ENCODE assay signal across 16 cellular contexts in the genomic region with DNA sequence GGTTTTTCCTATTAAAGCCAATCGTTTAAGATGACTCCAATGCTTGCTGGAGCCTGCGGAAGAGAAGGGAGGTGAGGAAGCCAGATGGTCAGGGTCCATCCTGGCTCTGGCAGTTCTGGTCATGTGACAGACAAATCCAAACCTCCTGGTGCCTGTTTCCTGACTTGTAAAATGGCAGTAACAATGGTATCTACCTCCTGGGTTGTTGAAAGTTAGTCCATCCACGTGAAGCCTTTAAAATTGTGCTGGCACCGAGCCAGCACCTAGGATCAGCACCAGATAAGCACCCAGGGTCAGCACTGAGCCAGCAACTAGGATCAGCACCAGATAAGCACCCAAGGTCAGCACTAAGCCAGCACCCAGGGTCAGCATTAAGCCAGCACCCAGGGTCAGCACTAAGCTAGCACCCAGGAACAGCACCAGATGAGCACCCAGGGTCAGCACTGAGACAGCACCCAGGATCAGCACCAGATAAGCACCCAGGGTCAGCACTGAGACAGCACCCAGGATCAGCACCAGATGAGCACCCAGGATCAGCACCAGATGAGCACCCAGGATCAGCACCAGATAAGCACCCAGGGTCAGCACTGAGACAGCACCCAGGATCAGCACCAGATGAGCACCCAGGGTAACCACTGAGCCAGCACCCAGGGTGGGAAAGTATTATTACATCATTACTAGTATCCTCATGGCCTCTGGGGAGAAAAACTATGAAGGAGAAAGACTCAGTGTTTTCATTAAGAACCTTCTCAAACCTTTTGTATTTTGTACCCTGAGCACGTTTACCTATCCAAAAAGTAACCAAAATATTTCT.
DNase-seq lines count a peak whose midpoint lies in the region; ATAC-seq and TF ChIP-seq lines count a peak whose summit lies in the region.
"Had no signal": no experiment of that assay in that cellular context is flagged by ENCODE, and none has a peak within 500 bp of the region (broad histone marks: within the 10 kb centered on the region; RNA-seq: fewer than 3 reads in every experiment).

No MANE protein-coding gene starts in this region.

- no peak overlapping the region for H3K9ac ChIP-seq in BLaER1

- no peak for TF ChIP-seq POLR2A in erythroblast (IDR thresholded peaks at IDR 0.05; ENCODE audit: low read length)

- H4K20me1 ChIP-seq in BLaER1: peaks cover 100% of the 10 kb centered on the region

- ATAC-seq in HG02588 (IDR thresholded peaks at IDR 0.05; ENCODE audit: unreplicated experiment): no peak
- ATAC-seq: left colon had no signal

- H3K27me3 ChIP-seq in BLaER1: no peaks in the 10 kb centered on the region
- H3K27me3 ChIP-seq: Peyer's patch had no signal

- H3K9me3 ChIP-seq in BLaER1: no peaks in the 10 kb centered on the region
- H3K9me3 ChIP-seq in HEK293 (ENCODE audit: control insufficient read depth, insufficient read depth, low read depth, low read length): no peaks in the 10 kb centered on the region
- H3K9me3 ChIP-seq: Peyer's patch had no signal

- POLR2A ChIA-PET in HEK293 (lab: Yijun Ruan, JAX): no interaction called here

- TF ChIP-seq CTCF in HEK293 (tag by site-specific recombination; IDR thresholded peaks at IDR 0.05): no peak

- H3K4me1 ChIP-seq in BLaER1: peaks cover 89% of the 10 kb centered on the region
- peaks cover 5% of the 10 kb centered on the region for H3K4me1 ChIP-seq in HEK293 (ENCODE audit: control insufficient read depth, insufficient read depth, low read length)

- peak overlapping the region; percentile 32 for H3K4me2 ChIP-seq in BLaER1

- H3K36me3 ChIP-seq in BLaER1 (peaks cover 32% of the 10 kb centered on the region), HEK293 (ENCODE audit: control insufficient read depth in 2 of 2, insufficient read depth in 1 of 2, low read length in 2 of 2) (no peaks in the 10 kb centered on the region; a peak in 1 of 3 replicates)
- H3K36me3 ChIP-seq: Peyer's patch had no signal

- H3K27ac ChIP-seq in BLaER1 (no peak overlapping the region), HEK293 (ENCODE audit: extremely low read depth, low read depth, low read length) (no peak overlapping the region)
- H3K27ac ChIP-seq: Peyer's patch had no signal

- DNase-seq in amniotic epithelial cell (ENCODE audit: low read depth): peak; percentile 16
- peak; percentile 38 to 60 for DNase-seq in erythroblast (lab: John Stamatoyannopoulos, UW)
- no peak for DNase-seq in NCI-H1436 treated with DMSO at 0.1 percent for 48 hours (lab: John Stamatoyannopoulos, UW)
- no peak for DNase-seq in NCI-H2081 treated with DMSO at 0.1 percent for 48 hours (lab: John Stamatoyannopoulos, UW)
- no peak for DNase-seq in NK-92 (lab: John Stamatoyannopoulos, UW; ENCODE audit: unreplicated experiment)
- DNase-seq: activated CD4-positive, alpha-beta T cell treated with anti-CD3 and anti-CD28 coated beads, Interleukin-2, amount 50 U/mL, for 48 hours; activated naive CD8-positive, alpha-beta T cell treated with anti-CD3 and anti-CD28 coated beads for 36 hours; activated T-cell treated with anti-CD3 and anti-CD28 coated beads, Interleukin-2, amount 50 U/mL, for 24 hours; CD8-positive, alpha-beta memory T cell; left colon; MM.1S; NCI-H2029 had no signal

- CTCF ChIA-PET in HEK293 (lab: Yijun Ruan, JAX): no interaction called here

- H3K4me3 ChIP-seq in BLaER1 (no peak overlapping the region), HEK293 (ENCODE audit: low read depth, low read length) (no peak overlapping the region)
- H3K4me3 ChIP-seq: Peyer's patch had no signal

TF ChIP-seq in HEK293, 187 proteins besides CTCF, POLR2A, EP300 and RAD21 (continues in another document):
- TF ChIP-seq BCL11A (tag by site-specific recombination; IDR thresholded peaks at IDR 0.05; ENCODE audit: low read depth) (no peak), ZNF221 (tag by site-specific recombination; IDR thresholded peaks at IDR 0.05; ENCODE audit: borderline replicate concordance) (no peak), ZBTB17 (tag by site-specific recombination; IDR thresholded peaks at IDR 0.05) (peak; percentile 31; the same call in 1 of the 2 replicates), ZBTB21 (tag by site-specific recombination; IDR thresholded peaks at IDR 0.05) (no peak), OVOL3 (tag by site-specific recombination; IDR thresholded peaks at IDR 0.05) (no peak), PRDM6 (tag by site-specific recombination; IDR thresholded peaks at IDR 0.05) (no peak), KLF8 (tag by site-specific recombination; IDR thresholded peaks at IDR 0.05) (0 out of 2 replicates have a peak, but pooled peaks have one; percentile 24), ZSCAN16 (tag by site-specific recombination; IDR thresholded peaks at IDR 0.05) (peak; percentile 87; the same call in 1 of the 2 replicates), BCL11B (tag by site-specific recombination; IDR thresholded peaks at IDR 0.05; ENCODE audit: low read depth) (no peak), ZNF423 (tag by site-specific recombination; IDR thresholded peaks at IDR 0.05) (0 out of 2 replicates have a peak, but pooled peaks have one; percentile 50), SETDB1 (IDR thresholded peaks at IDR 0.05; ENCODE audit: insufficient read length, low read length) (peak; percentile 50), ZNF335 (tag by site-specific recombination; conservative IDR thresholded peaks at IDR 0.05) (no peak), ZNF302 (tag by site-specific recombination; IDR thresholded peaks at IDR 0.05; ENCODE audit: low read depth) (no peak), ZNF626 (tag by site-specific recombination; IDR thresholded peaks at IDR 0.05) (no peak)
- TF ChIP-seq, protein P1, sequence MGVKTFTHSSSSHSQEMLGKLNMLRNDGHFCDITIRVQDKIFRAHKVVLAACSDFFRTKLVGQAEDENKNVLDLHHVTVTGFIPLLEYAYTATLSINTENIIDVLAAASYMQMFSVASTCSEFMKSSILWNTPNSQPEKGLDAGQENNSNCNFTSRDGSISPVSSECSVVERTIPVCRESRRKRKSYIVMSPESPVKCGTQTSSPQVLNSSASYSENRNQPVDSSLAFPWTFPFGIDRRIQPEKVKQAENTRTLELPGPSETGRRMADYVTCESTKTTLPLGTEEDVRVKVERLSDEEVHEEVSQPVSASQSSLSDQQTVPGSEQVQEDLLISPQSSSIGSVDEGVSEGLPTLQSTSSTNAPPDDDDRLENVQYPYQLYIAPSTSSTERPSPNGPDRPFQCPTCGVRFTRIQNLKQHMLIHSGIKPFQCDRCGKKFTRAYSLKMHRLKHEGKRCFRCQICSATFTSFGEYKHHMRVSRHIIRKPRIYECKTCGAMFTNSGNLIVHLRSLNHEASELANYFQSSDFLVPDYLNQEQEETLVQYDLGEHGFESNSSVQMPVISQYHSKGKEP (tag by site-specific recombination; IDR thresholded peaks at IDR 0.05): no peak
- TF ChIP-seq, protein P2, sequence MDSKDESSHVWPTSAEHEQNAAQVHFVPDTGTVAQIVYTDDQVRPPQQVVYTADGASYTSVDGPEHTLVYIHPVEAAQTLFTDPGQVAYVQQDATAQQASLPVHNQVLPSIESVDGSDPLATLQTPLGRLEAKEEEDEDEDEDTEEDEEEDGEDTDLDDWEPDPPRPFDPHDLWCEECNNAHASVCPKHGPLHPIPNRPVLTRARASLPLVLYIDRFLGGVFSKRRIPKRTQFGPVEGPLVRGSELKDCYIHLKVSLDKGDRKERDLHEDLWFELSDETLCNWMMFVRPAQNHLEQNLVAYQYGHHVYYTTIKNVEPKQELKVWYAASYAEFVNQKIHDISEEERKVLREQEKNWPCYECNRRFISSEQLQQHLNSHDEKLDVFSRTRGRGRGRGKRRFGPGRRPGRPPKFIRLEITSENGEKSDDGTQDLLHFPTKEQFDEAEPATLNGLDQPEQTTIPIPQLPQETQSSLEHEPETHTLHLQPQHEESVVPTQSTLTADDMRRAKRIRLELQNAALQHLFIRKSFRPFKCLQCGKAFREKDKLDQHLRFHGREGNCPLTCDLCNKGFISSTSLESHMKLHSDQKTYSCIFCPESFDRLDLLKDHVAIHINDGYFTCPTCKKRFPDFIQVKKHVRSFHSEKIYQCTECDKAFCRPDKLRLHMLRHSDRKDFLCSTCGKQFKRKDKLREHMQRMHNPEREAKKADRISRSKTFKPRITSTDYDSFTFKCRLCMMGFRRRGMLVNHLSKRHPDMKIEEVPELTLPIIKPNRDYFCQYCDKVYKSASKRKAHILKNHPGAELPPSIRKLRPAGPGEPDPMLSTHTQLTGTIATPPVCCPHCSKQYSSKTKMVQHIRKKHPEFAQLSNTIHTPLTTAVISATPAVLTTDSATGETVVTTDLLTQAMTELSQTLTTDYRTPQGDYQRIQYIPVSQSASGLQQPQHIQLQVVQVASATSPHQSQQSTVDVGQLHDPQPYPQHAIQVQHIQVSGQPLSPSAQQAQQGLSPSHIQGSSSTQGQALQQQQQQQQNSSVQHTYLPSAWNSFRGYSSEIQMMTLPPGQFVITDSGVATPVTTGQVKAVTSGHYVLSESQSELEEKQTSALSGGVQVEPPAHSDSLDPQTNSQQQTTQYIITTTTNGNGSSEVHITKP (tag by site-specific recombination; IDR thresholded peaks at IDR 0.05): peak; percentile 79

Comparison
In these comparisons a context has a peak if more than half of its experiments do, and no peak if none do; other contexts are left out.
1. DNase-seq: peak in amniotic epithelial cell (single experiment) and erythroblast (2 of 2); none in NCI-H1436 treated with DMSO at 0.1 percent for 48 hours (single experiment), NCI-H2081 treated with DMSO at 0.1 percent for 48 hours (single experiment) and NK-92 (single experiment).